9 cellular contexts compared by ENCODE assay signal in genomic region chr14:53180272-53181221, GRCh38. TPM values are rescaled to one million over a fixed set of nuclear protein-coding genes. Genes with fewer than 3 reads are reported as not detected.
DNase-seq lines count a peak whose midpoint lies in the region; ATAC-seq, FAIRE-seq and TF ChIP-seq lines count a peak whose summit lies in the region.
"Had no signal": no experiment of that assay in that cellular context is flagged by ENCODE, and none has a peak within 500 bp of the region (broad histone marks: within the 10 kb centered on the region; RNA-seq: fewer than 3 reads in every experiment).

No MANE protein-coding gene starts in this region.

- H3K9ac ChIP-seq in kidney (ENCODE audit: low read length in 2 of 2) = no peak overlapping the region

- H3K27ac ChIP-seq in kidney (ENCODE audit: low read depth in 2 of 2, low read length in 2 of 2) = no peak overlapping the region

- ATAC-seq in GM19023 (IDR thresholded peaks at IDR 0.05; ENCODE audit: unreplicated experiment) = no peak
- no peak for ATAC-seq in HG02642 (IDR thresholded peaks at IDR 0.05; ENCODE audit: poor library complexity, unreplicated experiment)

- no peak for FAIRE-seq in kidney (lab: Jason Lieb, UNC)
- FAIRE-seq: keratinocyte had no signal

- TF ChIP-seq CTCF in GM12864 (IDR thresholded peaks at IDR 0.05; ENCODE audit: low read depth, low read length, missing control alignments) = peak; percentile 5
- TF ChIP-seq CTCF in kidney (IDR thresholded peaks at IDR 0.05; ENCODE audit: borderline replicate concordance, extremely low read depth, insufficient read depth) = no peak

- peak; percentile 64 for DNase-seq in GM12864 (ENCODE audit: low read depth)
- peak; percentile 42 for DNase-seq in NCI-H82 (lab: John Stamatoyannopoulos, UW)
- DNase-seq in activated naive CD8-positive, alpha-beta T cell treated with anti-CD3 and anti-CD28 coated beads, Interleukin-2, amount 50 U/mL, for 16 hours (ENCODE audit: low read depth, low spot score) = peak; percentile 1
- peak; percentile 30 for DNase-seq in renal cortical epithelial cell (ENCODE audit: low read depth)
- no peak for DNase-seq in NCI-H1048 (lab: John Stamatoyannopoulos, UW)
- DNase-seq in kidney = no peak

- intact Hi-C loops in kidney (cut with DNase I) = no loop called here

- no peaks in the 10 kb centered on the region for H3K36me3 ChIP-seq in kidney (ENCODE audit: control insufficient read depth in 1 of 2, insufficient read depth in 2 of 2, low read length in 2 of 2)

- H3K4me3 ChIP-seq in GM12864 (ENCODE audit: low read depth, low read length) (no peak overlapping the region), kidney (ENCODE audit: low read length in 2 of 2) (no peak overlapping the region)

- H3K4me1 ChIP-seq in kidney (ENCODE audit: control insufficient read depth in 1 of 2, insufficient read depth in 1 of 2, low read depth in 1 of 2, low read length in 2 of 2) = no peaks in the 10 kb centered on the region

- no peaks in the 10 kb centered on the region for H3K9me3 ChIP-seq in kidney (ENCODE audit: control insufficient read depth in 1 of 2, low read length in 2 of 2)

RNA-seq across cellular contexts. Expression of gene DDHD1, which starts 27.4 kb away (rescaled TPM):
- total RNA-seq in renal cortical epithelial cell (7.1 and 12.6 TPM in 2 replicates), kidney (11.9 TPM)
- 2.1 TPM for polyA plus RNA-seq in kidney (ENCODE audit: insufficient read depth, low read depth, low replicate concordance)

Comparison
In these comparisons a context has a peak if more than half of its experiments do, and no peak if none do; other contexts are left out.
1. DNase-seq: peak in GM12864 (single experiment), NCI-H82 (single experiment), activated naive CD8-positive, alpha-beta T cell treated with anti-CD3 and anti-CD28 coated beads, Interleukin-2, amount 50 U/mL, for 16 hours (single experiment) and renal cortical epithelial cell (single experiment); none in NCI-H1048 (single experiment) and kidney (single experiment).